In the genomic region with DNA sequence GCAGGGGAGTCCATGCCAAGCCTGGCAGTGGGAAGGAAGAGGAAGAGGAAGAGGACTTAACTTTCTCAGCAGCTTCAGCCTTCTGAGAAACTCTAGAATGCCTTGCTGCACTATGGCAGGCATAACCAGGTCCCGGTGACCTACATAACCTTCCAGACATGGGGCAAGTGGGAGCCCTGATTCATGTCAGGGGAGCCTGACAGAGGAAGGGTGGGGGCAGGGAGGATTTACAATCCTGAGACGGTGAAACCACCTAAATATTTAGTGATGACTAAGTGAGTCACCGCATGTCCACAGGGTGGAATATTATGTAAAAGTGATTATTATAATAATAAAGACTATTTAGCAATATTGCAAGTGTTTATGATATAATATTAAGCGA, we compare ENCODE assay signal across 9 cellular contexts. TPM values are rescaled to one million over a fixed set of nuclear protein-coding genes. Genes with fewer than 3 reads are reported as not detected.
DNase-seq lines count a peak whose midpoint lies in the region; ATAC-seq, FAIRE-seq and TF ChIP-seq lines count a peak whose summit lies in the region.
"Had no signal": no experiment of that assay in that cellular context is flagged by ENCODE, and none has a peak within 500 bp of the region (broad histone marks: within the 10 kb centered on the region; RNA-seq: fewer than 3 reads in every experiment).

No MANE protein-coding gene starts in this region.

- H3K4me1 ChIP-seq in ascending aorta = peaks cover 20 to 53% of the 10 kb centered on the region in 2 donors
- peaks cover 82% of the 10 kb centered on the region for H3K4me1 ChIP-seq in keratinocyte (ENCODE audit: control insufficient read depth, extremely low read depth, insufficient read depth, low read length)
- H3K4me1 ChIP-seq in transverse colon = peaks cover 19 to 40% (median 30%) of the 10 kb centered on the region in 4 donors

- FAIRE-seq in HTR-8/SVneo (lab: Jason Lieb, UNC) (peak; percentile 72), keratinocyte (lab: Jason Lieb, UNC) (peak; percentile 93)

- H3K36me3 ChIP-seq in ascending aorta (no peaks in the 10 kb centered on the region), keratinocyte (ENCODE audit: control insufficient read depth in 2 of 2, extremely low read depth in 1 of 2, insufficient read depth in 2 of 2, low read length in 2 of 2) (no peaks in the 10 kb centered on the region), transverse colon (no peaks in the 10 kb centered on the region)

- no peak for ATAC-seq in GM21619 (IDR thresholded peaks at IDR 0.05; ENCODE audit: unreplicated experiment)
- no peak for ATAC-seq in GM18861 (IDR thresholded peaks at IDR 0.05; ENCODE audit: unreplicated experiment)
- ATAC-seq: naive thymus-derived CD8-positive, alpha-beta T cell had no signal

- no peak overlapping the region for H3K4me3 ChIP-seq in ascending aorta
- peak overlapping the region; percentile 5 to 41 (median 36) for H3K4me3 ChIP-seq in keratinocyte (ENCODE audit: control insufficient read depth in 2 of 3, extremely low read depth in 1 of 3, insufficient read depth in 2 of 3, low read depth in 1 of 3, low read length in 3 of 3)
- H3K4me3 ChIP-seq in transverse colon = no peak overlapping the region

- no peak for TF ChIP-seq EP300 in transverse colon (IDR thresholded peaks at IDR 0.05; ENCODE audit: low read depth)

- 69 to 78% methylated on average over 4 of the region's 4 CpGs for whole genome bisulfite sequencing in transverse colon (ENCODE audit: low coverage in 1 of 2), 2 donors

- intact Hi-C loops in ascending aorta (cut with DNase I) (no loop called here), transverse colon (cut with DNase I; ENCODE audit: low total_unique reads) (no loop called here)

- no peak overlapping the region for H2AFZ ChIP-seq in keratinocyte (ENCODE audit: control insufficient read depth, low read length)

- H4K20me1 ChIP-seq in keratinocyte (ENCODE audit: control insufficient read depth, extremely low read depth, insufficient read depth, low read length) = no peaks in the 10 kb centered on the region

- peaks cover 3% of the 10 kb centered on the region for H3K9me1 ChIP-seq in keratinocyte (ENCODE audit: control insufficient read depth, extremely low read depth, insufficient read depth, low read length)

- dilution Hi-C loops in keratinocyte (cut with MboI; ENCODE audit: extremely low pct_ligation_motif_present, low sequenced_read_pairs) = no loop called here

- H3K27ac ChIP-seq in ascending aorta = peak overlapping the region; percentile 62 to 67
- peak overlapping the region; percentile 85 for H3K27ac ChIP-seq in keratinocyte (ENCODE audit: control insufficient read depth, insufficient read depth, low read length)
- peak overlapping the region; percentile 57 to 74 (median 67) for H3K27ac ChIP-seq in transverse colon

- no peaks in the 10 kb centered on the region for H3K27me3 ChIP-seq in ascending aorta
- no peaks in the 10 kb centered on the region for H3K27me3 ChIP-seq in keratinocyte (ENCODE audit: control insufficient read depth, extremely low read depth, insufficient read depth, low read length)
- no peaks in the 10 kb centered on the region for H3K27me3 ChIP-seq in transverse colon

- DNase-seq in HTR-8/SVneo (ENCODE audit: insufficient read length, low spot score) (no peak), ascending aorta (ENCODE audit: low spot score in 2 of 2) (no peak), keratinocyte (ENCODE audit: low read depth, low spot score) (no peak), transverse colon (no peak), DMS153 (lab: John Stamatoyannopoulos, UW) (no peak)
- DNase-seq: cortex of kidney; naive thymus-derived CD8-positive, alpha-beta T cell had no signal

- TF ChIP-seq POLR2A in transverse colon (IDR thresholded peaks at IDR 0.05) = no peak

- in situ Hi-C loops in transverse colon (cut with MboI; ENCODE audit: low pct_ligation_motif_present in 1 of 4, low pct_unique_long_range_greater_than_20kb in 1 of 4, low sequenced_read_pairs in 3 of 4) = no loop called here

- H3K79me2 ChIP-seq in keratinocyte (ENCODE audit: control insufficient read depth, insufficient read depth, low read length) = no peaks in the 10 kb centered on the region

- peak overlapping the region; percentile 74 for H3K9ac ChIP-seq in keratinocyte (ENCODE audit: control insufficient read depth, extremely low read depth, insufficient read depth, low read length)

- TF ChIP-seq CTCF in ascending aorta (IDR thresholded peaks at IDR 0.05) = no peak
- TF ChIP-seq CTCF in keratinocyte (optimal IDR thresholded peaks at IDR 0.05 in 1 of 3, IDR thresholded peaks at IDR 0.05 in 1 of 3, conservative IDR thresholded peaks at IDR 0.05 in 1 of 3; ENCODE audit: extremely low read depth in 1 of 3, insufficient read depth in 2 of 3, low read length in 3 of 3) = no peak
- no peak for TF ChIP-seq CTCF in transverse colon (IDR thresholded peaks at IDR 0.05)

- peak overlapping the region; percentile 64 for H3K4me2 ChIP-seq in keratinocyte (ENCODE audit: control insufficient read depth, extremely low read depth, insufficient read depth, low read depth, low read length)

- no peaks in the 10 kb centered on the region for H3K9me3 ChIP-seq in ascending aorta
- no peaks in the 10 kb centered on the region for H3K9me3 ChIP-seq in keratinocyte (ENCODE audit: control insufficient read depth, low read depth, low read length)
- no peaks in the 10 kb centered on the region for H3K9me3 ChIP-seq in transverse colon

RNA-seq across cellular contexts. Expression of a gene that starts 46.7 kb away (rescaled TPM):
- 156 TPM for total RNA-seq in ascending aorta
- 39.8 to 57.2 TPM (median 45.6 TPM) in 3 replicates for polyA plus RNA-seq in keratinocyte
- 52.7 TPM for polyA plus RNA-seq in keratinocyte (2011; ENCODE audit: low read depth)
- polyA plus RNA-seq in keratinocyte (2011; cell fraction: cytosol; rRNA removed) = 30.8 and 32.5 TPM in 2 replicates
- 88.6 and 88.9 TPM in 2 replicates for polyA plus RNA-seq in keratinocyte (2011; cell fraction: nucleus; rRNA removed)
- 44.4 and 81.4 TPM in 2 replicates for polyA plus RNA-seq in keratinocyte (2012; ENCODE audit: low replicate concordance)
- polyA minus RNA-seq in keratinocyte = 49.8 to 105 TPM (median 62.0 TPM) in 3 replicates
- 64.5 TPM for polyA minus RNA-seq in keratinocyte (2011; cell fraction: cytosol; rRNA and poly(A)+ RNA removed)
- polyA minus RNA-seq in keratinocyte (2011; cell fraction: nucleus; rRNA and poly(A)+ RNA removed) = 82.0 and 84.4 TPM in 2 replicates
- total RNA-seq in transverse colon = 10 to 100 TPM; 14.5 to 50.9 (median 23.8) TPM
- total RNA-seq: naive thymus-derived CD8-positive, alpha-beta T cell had no signal
- polyA plus RNA-seq: naive thymus-derived CD8-positive, alpha-beta T cell had no signal

Comparison
In these comparisons a context has a peak if more than half of its experiments do, and no peak if none do; other contexts are left out.
1. H3K4me3 ChIP-seq: peak in keratinocyte (3 of 3); none in ascending aorta (0 of 2) and transverse colon (0 of 4).
2. Peak in every context shown above with its lines, with median percentiles within 50 percentile points of each other: H3K27ac ChIP-seq.